Comparison of ENCODE assay signal across 8 cellular contexts in the genomic region with DNA sequence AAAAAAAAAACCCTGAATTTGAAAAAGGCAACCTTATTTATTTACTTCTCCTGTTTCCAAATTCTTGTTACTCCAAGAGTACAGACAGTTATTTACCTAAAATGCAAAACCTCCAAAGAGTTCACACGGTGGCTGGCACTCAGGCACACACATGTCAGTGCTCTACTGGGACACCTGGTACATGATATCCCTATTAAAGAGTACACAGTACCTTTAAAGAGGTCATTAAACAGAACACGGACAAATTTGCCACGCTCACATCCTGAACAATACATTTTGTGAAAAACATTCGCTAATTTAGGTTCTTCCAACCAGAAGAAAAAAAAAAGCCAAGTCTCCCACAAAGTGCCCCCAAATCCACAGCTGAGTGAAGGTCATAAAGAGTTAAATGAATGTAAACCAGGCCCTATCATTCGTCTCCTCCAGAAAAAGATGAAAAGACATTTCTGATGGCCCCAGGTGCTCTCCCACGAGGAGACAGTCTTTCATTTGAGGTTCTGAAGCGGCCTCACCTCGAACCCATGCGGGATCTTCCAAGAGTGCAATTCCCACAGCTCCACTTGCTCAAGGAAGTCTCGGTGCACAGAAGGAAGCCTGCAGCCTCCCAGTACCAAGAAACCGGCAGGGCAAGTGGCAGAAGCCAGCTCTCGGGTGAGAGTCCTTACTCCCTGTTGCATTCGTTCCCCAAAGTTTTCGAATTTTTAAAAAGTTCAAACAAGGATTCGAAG. TPM values are rescaled to one million over a fixed set of nuclear protein-coding genes. Genes with fewer than 3 reads are reported as not detected.
DNase-seq lines count a peak whose midpoint lies in the region; ATAC-seq and TF ChIP-seq lines count a peak whose summit lies in the region.

No MANE protein-coding gene starts in this region.

- peak overlapping the region; percentile 56 to 77 for H3K4me3 ChIP-seq in HCT116 (replicated peaks in 1 of 2; ENCODE audit: low read depth in 1 of 2, low read length in 2 of 2)
- peak overlapping the region; percentile 82 for H3K4me3 ChIP-seq in fibroblast of villous mesenchyme (ENCODE audit: low read depth, low read length)
- H3K4me3 ChIP-seq in psoas muscle = peak overlapping the region; percentile 92

- DNase-seq in CD1c-positive myeloid dendritic cell (ENCODE audit: extremely low spot score) (peak; percentile 32), HCT116 (ENCODE audit: low read depth, low spot score) (no peak), fibroblast of villous mesenchyme (ENCODE audit: low read depth) (peak; percentile 57), psoas muscle (peak in 1 of 2 donors; percentile 32), NCI-H1092 treated with DMSO at 0.1 percent for 48 hours (lab: John Stamatoyannopoulos, UW) (no peak), activated gamma-delta T cell treated with Interleukin-2 at 50 U/mL for 16 hours (no peak)
- DNase-seq in activated CD4-positive, alpha-beta memory T cell treated with anti-CD3 and anti-CD28 coated beads, Interleukin-2, amount 10 ng/mL, durations not matched to agents 7 days and 5 days = no peak

- H4K20me1 ChIP-seq in HCT116 (ENCODE audit: insufficient read depth) = no peaks in the 10 kb centered on the region

- H3K27me3 Mint-ChIP-seq in activated CD4-positive, alpha-beta memory T cell treated with anti-CD3 and anti-CD28 coated beads, Interleukin-2, amount 10 ng/mL, durations not matched to agents 7 days and 5 days = no peaks in the 10 kb centered on the region

- peaks cover 39% of the 10 kb centered on the region for H3K79me2 ChIP-seq in HCT116 (ENCODE audit: insufficient read depth, low read length)

- RAD21 ChIA-PET in HCT116 (lab: Charles Lee; ENCODE audit: low non-redundant PET in 1 of 2, low total read pairs in 2 of 2, uncharacterized antibody in 2 of 2, unreplicated experiment in 2 of 2) = interaction anchor here (0.7 to 1.5 kb wide), 4 partner anchors 65 to 224 kb away, joined by 3 to 5 read pairs (median 4); no protein-coding TSS in a partner anchor

- no TSS peak for BruUV-seq in HCT116 (replicated peaks; lab: Mats Ljungman, UMichigan)

- H3K27me3 ChIP-seq in HCT116 (ENCODE audit: insufficient read depth, low read length) (no peaks in the 10 kb centered on the region), psoas muscle (ENCODE audit: insufficient read depth in 3 of 3, low read length in 2 of 3) (no peaks in the 10 kb centered on the region)

- CTCF ChIA-PET in HCT116 (lab: Charles Lee) = interaction anchor here (0.7 to 8.2 kb wide), 2 partner anchors 65 to 100 kb away, joined by 3 to 519 read pairs; no protein-coding TSS in a partner anchor
- CTCF ChIA-PET in activated CD4-positive, alpha-beta memory T cell treated with anti-CD3 and anti-CD28 coated beads, Interleukin-2, amount 10 ng/mL, durations not matched to agents 7 days and 5 days (lab: Charles Lee) = interaction anchor here (1.0 to 18.3 kb wide), 9 partner anchors 8 to 240 kb away, joined by 3 to 510 read pairs (median 5); partner anchors contain the start of gene GH1

- H3K4me1 ChIP-seq in HCT116 (ENCODE audit: control insufficient read depth in 1 of 2, insufficient read depth in 2 of 2, low read length in 2 of 2) = peaks cover 11 to 20% of the 10 kb centered on the region in 2 experiments
- H3K4me1 ChIP-seq in psoas muscle = peaks cover 5% of the 10 kb centered on the region

- no peak for TF ChIP-seq CTCF in HCT116 (IDR thresholded peaks at IDR 0.05 in 2 of 3, conservative IDR thresholded peaks at IDR 0.05 in 1 of 3; ENCODE audit: borderline replicate concordance in 1 of 3, insufficient read depth in 1 of 3, low read depth in 2 of 3, low read length in 2 of 3)
- TF ChIP-seq CTCF in fibroblast of villous mesenchyme (IDR thresholded peaks at IDR 0.05; ENCODE audit: insufficient read depth, low read depth, low read length) = no peak
- no peak for TF ChIP-seq CTCF in psoas muscle (IDR thresholded peaks at IDR 0.05)

- POLR2A ChIA-PET in HCT116 (lab: Charles Lee) = interaction anchor here (0.6 to 1.7 kb wide), 9 partner anchors 10 to 103 kb away, joined by 3 to 6 read pairs (median 3); no protein-coding TSS in a partner anchor
- POLR2A ChIA-PET in activated CD4-positive, alpha-beta memory T cell treated with anti-CD3 and anti-CD28 coated beads, Interleukin-2, amount 10 ng/mL, durations not matched to agents 7 days and 5 days (lab: Charles Lee) = interaction anchor here (0.6 to 5.0 kb wide), 24 partner anchors 11 to 377 kb away, joined by 3 to 69 read pairs (median 10); partner anchors contain the start of genes CEP95, DDX5, GH1 and ICAM2

- H3K9me3 Mint-ChIP-seq in activated CD4-positive, alpha-beta memory T cell treated with anti-CD3 and anti-CD28 coated beads, Interleukin-2, amount 10 ng/mL, durations not matched to agents 7 days and 5 days = no peaks in the 10 kb centered on the region

- no peaks in the 10 kb centered on the region for H3K9me2 ChIP-seq in HCT116 (ENCODE audit: insufficient read depth)

- ATAC-seq in HCT116 (peak; percentile 6; the same call in 1 of the 2 replicates), psoas muscle (no peak), HG02571 (IDR thresholded peaks at IDR 0.05; ENCODE audit: unreplicated experiment) (no peak)

- peak overlapping the region; percentile 11 for H2AFZ ChIP-seq in HCT116 (ENCODE audit: low read depth, low read length, poor library complexity, severe bottlenecking)

- H3K27ac ChIP-seq in HCT116 (ENCODE audit: low read depth, low read length) = peak overlapping the region; percentile 74
- peak overlapping the region; percentile 98 for H3K27ac ChIP-seq in psoas muscle

- intact Hi-C loops in HCT116 (cut with micrococcal nuclease) = loop anchor here (2.0 kb wide), 1 partner anchor 46 kb away; no protein-coding TSS in a partner anchor
- intact Hi-C loops in psoas muscle (cut with DNase I) = loop anchor here in 1 of 2 donors (5.0 kb wide), 1 partner anchor 87 kb away; no protein-coding TSS in a partner anchor

- H3K36me3 Mint-ChIP-seq in activated CD4-positive, alpha-beta memory T cell treated with anti-CD3 and anti-CD28 coated beads, Interleukin-2, amount 10 ng/mL, durations not matched to agents 7 days and 5 days (ENCODE audit: low read depth) = peaks cover 44% of the 10 kb centered on the region

- no peaks in the 10 kb centered on the region for H3K9me3 ChIP-seq in HCT116 (ENCODE audit: control insufficient read depth in 1 of 2, insufficient read depth in 1 of 2, low read depth in 1 of 2, low read length in 2 of 2)
- H3K9me3 ChIP-seq in psoas muscle = no peaks in the 10 kb centered on the region

- peak overlapping the region; percentile 96 for H3K4me2 ChIP-seq in HCT116 (ENCODE audit: low read length)

- peak overlapping the region; percentile 87 for H3K27ac Mint-ChIP-seq in activated CD4-positive, alpha-beta memory T cell treated with anti-CD3 and anti-CD28 coated beads, Interleukin-2, amount 10 ng/mL, durations not matched to agents 7 days and 5 days

- 9 to 12% (median 12%) methylated on average over 15 of the region's 15 CpGs for WGBS in psoas muscle, 3 donors

- no peak for TF ChIP-seq POLR2A in HCT116 (IDR thresholded peaks at IDR 0.05; ENCODE audit: borderline replicate concordance, extremely low read depth, insufficient read depth, insufficient read length)

- peaks cover 63% of the 10 kb centered on the region for H3K4me1 Mint-ChIP-seq in activated CD4-positive, alpha-beta memory T cell treated with anti-CD3 and anti-CD28 coated beads, Interleukin-2, amount 10 ng/mL, durations not matched to agents 7 days and 5 days

- peak overlapping the region; percentile 84 for H3K4me3 Mint-ChIP-seq in activated CD4-positive, alpha-beta memory T cell treated with anti-CD3 and anti-CD28 coated beads, Interleukin-2, amount 10 ng/mL, durations not matched to agents 7 days and 5 days

- H3K9ac ChIP-seq in HCT116 (ENCODE audit: low read length) = peak overlapping the region; percentile 79

- TF ChIP-seq RAD21 in HCT116 (IDR thresholded peaks at IDR 0.05; ENCODE audit: low read depth) = no peak

- H3K36me3 ChIP-seq in HCT116 (ENCODE audit: control insufficient read depth in 1 of 2, insufficient read depth in 2 of 2, low read length in 2 of 2) = no peaks in the 10 kb centered on the region
- no peaks in the 10 kb centered on the region for H3K36me3 ChIP-seq in psoas muscle (ENCODE audit: insufficient read depth in 1 of 2, low read depth in 1 of 2)

TF ChIP-seq in HCT116, 20 proteins besides CTCF, POLR2A, EP300 and RAD21:
- TF ChIP-seq, protein P1, sequence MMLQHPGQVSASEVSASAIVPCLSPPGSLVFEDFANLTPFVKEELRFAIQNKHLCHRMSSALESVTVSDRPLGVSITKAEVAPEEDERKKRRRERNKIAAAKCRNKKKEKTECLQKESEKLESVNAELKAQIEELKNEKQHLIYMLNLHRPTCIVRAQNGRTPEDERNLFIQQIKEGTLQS (IDR thresholded peaks at IDR 0.05) = no peak
- TF ChIP-seq, protein P2, sequence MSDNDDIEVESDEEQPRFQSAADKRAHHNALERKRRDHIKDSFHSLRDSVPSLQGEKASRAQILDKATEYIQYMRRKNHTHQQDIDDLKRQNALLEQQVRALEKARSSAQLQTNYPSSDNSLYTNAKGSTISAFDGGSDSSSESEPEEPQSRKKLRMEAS (IDR thresholded peaks at IDR 0.05) = peak; percentile 36; the same call in 1 of the 2 replicates

RNA-seq across cellular contexts. Expression of gene ERN1, which starts 1.0 kb away (rescaled TPM):
- total RNA-seq in HCT116 (2021; ENCODE audit: unreplicated experiment) = 28.2 TPM
- 10.8 and 11.2 TPM in 2 replicates for polyA plus RNA-seq in HCT116 (2012)
- total RNA-seq in activated CD4-positive, alpha-beta memory T cell treated with anti-CD3 and anti-CD28 coated beads, Interleukin-2, amount 10 ng/mL, durations not matched to agents 7 days and 5 days = 100 to 1,000 TPM; 126 to 128 TPM
- 13.5 and 14.7 TPM in 2 replicates for total RNA-seq in fibroblast of villous mesenchyme
- total RNA-seq in psoas muscle = 10 to 100 TPM; 10.6 to 16.6 (median 14.2) TPM
- 1 to 10 TPM; 2.8 to 7.6 (median 5.4) TPM for polyA plus RNA-seq in psoas muscle

Comparison
In these comparisons a context has a peak if more than half of its experiments do, and no peak if none do; other contexts are left out.
1. DNase-seq: peak in CD1c-positive myeloid dendritic cell (single experiment) and fibroblast of villous mesenchyme (single experiment); none in HCT116 (single experiment), activated CD4-positive, alpha-beta memory T cell treated with anti-CD3 and anti-CD28 coated beads, Interleukin-2, amount 10 ng/mL, durations not matched to agents 7 days and 5 days (single experiment), NCI-H1092 treated with DMSO at 0.1 percent for 48 hours (single experiment) and activated gamma-delta T cell treated with Interleukin-2 at 50 U/mL for 16 hours (single experiment).
2. Peak in every context shown above with its lines, with median percentiles within 50 percentile points of each other: H3K4me3 ChIP-seq.